In the genomic region with DNA sequence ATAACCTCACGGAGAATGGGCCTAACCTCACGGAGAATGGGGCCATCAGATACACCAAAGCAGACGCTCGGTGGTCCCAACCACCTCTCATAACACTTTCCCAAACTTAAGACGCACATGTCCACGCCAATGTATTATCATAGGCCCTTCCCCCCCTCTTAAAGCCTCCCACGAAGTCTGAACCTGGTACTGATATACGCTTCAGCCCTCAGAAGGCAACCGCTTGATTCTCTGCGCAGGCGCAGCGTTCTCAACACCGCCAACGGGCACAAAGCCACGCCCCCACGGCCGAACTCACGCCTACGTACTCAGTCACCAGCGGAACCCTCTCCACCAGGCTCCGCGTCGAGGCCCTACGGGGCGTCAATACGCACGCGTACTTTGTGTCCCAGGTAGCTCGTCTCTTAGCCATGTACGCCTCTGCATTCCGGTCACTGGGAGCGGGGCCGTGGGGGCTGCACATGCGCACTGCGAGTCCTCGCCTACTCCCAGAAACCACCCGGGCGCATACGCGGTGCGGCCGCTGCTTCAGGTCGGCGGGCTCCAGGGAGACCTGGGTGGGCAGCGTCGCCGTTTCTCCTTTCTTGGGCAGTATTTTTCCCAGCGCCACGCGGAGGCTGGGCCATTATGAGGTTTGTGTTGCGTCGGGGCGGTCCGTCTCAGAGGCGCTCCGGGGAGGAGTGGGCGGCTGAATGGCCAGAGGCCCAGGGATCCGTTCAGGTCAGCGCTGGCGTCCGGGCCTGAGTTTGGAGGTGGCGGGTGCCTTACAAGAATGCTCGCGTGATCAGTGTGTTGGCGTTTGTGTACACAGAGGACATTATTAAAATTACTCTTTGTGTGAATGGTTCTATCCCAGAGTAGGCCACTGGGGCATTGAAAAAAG, we compare ENCODE assay signal across 8 cellular contexts. TPM values are rescaled to one million over a fixed set of nuclear protein-coding genes. Genes with fewer than 3 reads are reported as not detected.
A peak's percentile ranks its signal among the peaks of the same experiment; 100 is the strongest.
DNase-seq lines count a peak whose midpoint lies in the region; ATAC-seq, FAIRE-seq and TF ChIP-seq lines count a peak whose summit lies in the region.

No MANE protein-coding gene starts in this region.

- H2AFZ ChIP-seq in Karpas-422 (ENCODE audit: low read length), result peak overlapping the region; percentile 88

- H3K4me1 Mint-ChIP-seq in T-cell, result peaks cover 22 to 25% (median 23%) of the 10 kb centered on the region in 3 donors

- peaks cover 0 to 2% of the 10 kb centered on the region in 2 donors for H3K27me3 Mint-ChIP-seq in T-cell

- peak overlapping the region; percentile 89 to 92 (median 90) for H3K4me3 Mint-ChIP-seq in T-cell

- H3K9me3 ChIP-seq in Karpas-422 (ENCODE audit: low read length) (peaks cover 28% of the 10 kb centered on the region), heart right ventricle (peaks cover 0 to 68% (median 12%) of the 10 kb centered on the region in 11 donors), pancreas (no peaks in the 10 kb centered on the region), testis (no peaks in the 10 kb centered on the region)

- TF ChIP-seq CTCF in heart right ventricle (IDR thresholded peaks at IDR 0.05) (no peak), pancreas (IDR thresholded peaks at IDR 0.05) (no peak), testis (IDR thresholded peaks at IDR 0.05) (no peak)

- peak; percentile 55 for TF ChIP-seq POLR2A in GM19099 (IDR thresholded peaks at IDR 0.05; ENCODE audit: extremely low read depth, insufficient read length, low read depth)
- TF ChIP-seq POLR2A in testis (IDR thresholded peaks at IDR 0.05), result no peak

- H3K9me2 ChIP-seq in Karpas-422 (replicated peaks; ENCODE audit: insufficient read depth, low read length), result no peaks in the 10 kb centered on the region

- CTCF ChIA-PET in T-cell (lab: Charles Lee), result interaction anchor here (0.5 to 1.0 kb wide), 3 partner anchors 53 to 106 kb away, joined by 3 to 5 read pairs (median 4); a partner anchor contains a TSS

- peak overlapping the region; percentile 45 for H3K4me2 ChIP-seq in Karpas-422 (ENCODE audit: low read depth, low read length, poor library complexity, severe bottlenecking)

- WGBS in heart right ventricle, 2 donors, result 4 to 5% methylated on average over 65 of the region's 65 CpGs
- WGBS in pancreas, 2 donors, result 6% methylated on average over 65 of the region's 65 CpGs
- 4 to 10% methylated on average over 19 to 65 of the region's 65 CpGs for WGBS in testis, 2 donors

- H3K27ac Mint-ChIP-seq in T-cell, result peak overlapping the region; percentile 72 to 84

- H4K20me1 ChIP-seq in Karpas-422 (ENCODE audit: insufficient read depth, low read depth, low read length), result no peaks in the 10 kb centered on the region

- no peaks in the 10 kb centered on the region for H3K79me2 ChIP-seq in Karpas-422 (ENCODE audit: low read length)

- H3K36me3 ChIP-seq in Karpas-422 (ENCODE audit: insufficient read depth, low read length) (no peaks in the 10 kb centered on the region), heart right ventricle (peaks cover 0 to 37% (median 12%) of the 10 kb centered on the region in 9 donors), pancreas (peaks cover 0 to 7% (median 0%) of the 10 kb centered on the region in 3 donors), testis (ENCODE audit: low read depth, missing control alignments) (no peaks in the 10 kb centered on the region)

- H3K4me3 ChIP-seq in Karpas-422 (ENCODE audit: low read length) (peak overlapping the region; percentile 59), heart right ventricle (peak overlapping the region; percentile 48 to 87 (median 74)), pancreas (peak overlapping the region; percentile 40 to 48 (median 46)), testis (peak overlapping the region; percentile 65 to 72)

- H3K9me3 Mint-ChIP-seq in T-cell, result peaks cover 30 to 53% (median 47%) of the 10 kb centered on the region in 3 donors

- peak overlapping the region; percentile 56 for H3K9ac ChIP-seq in Karpas-422 (ENCODE audit: low read length)

- H3K27me3 ChIP-seq in Karpas-422 (ENCODE audit: low read length) (no peaks in the 10 kb centered on the region), heart right ventricle (no peaks in the 10 kb centered on the region), pancreas (no peaks in the 10 kb centered on the region), testis (no peaks in the 10 kb centered on the region)

- peaks cover 41% of the 10 kb centered on the region for H3K36me3 Mint-ChIP-seq in T-cell

- POLR2A ChIA-PET in T-cell (lab: Charles Lee), result no interaction called here

- DNase-seq in Karpas-422 (peak; percentile 60), T-cell (peak; percentile 51 to 86 (median 72)), amniotic epithelial cell (ENCODE audit: low read depth) (peak; percentile 97), heart right ventricle (peak; percentile 94 to 95), pancreas (peak; percentile 84 to 93 (median 86)), testis (peak; percentile 97), 8988T (no peak)

- 0 out of 2 replicates have a peak, but pooled peaks cover 2% of the 10 kb centered on the region for H3K4me1 ChIP-seq in Karpas-422 (ENCODE audit: low read length)
- H3K4me1 ChIP-seq in heart right ventricle, result peaks cover 2 to 26% (median 18%) of the 10 kb centered on the region in 9 donors
- H3K4me1 ChIP-seq in pancreas, result no peaks in the 10 kb centered on the region
- peaks cover 9% of the 10 kb centered on the region for H3K4me1 ChIP-seq in testis

- no peak overlapping the region for H3K27ac ChIP-seq in Karpas-422 (ENCODE audit: low read length)
- H3K27ac ChIP-seq in heart right ventricle, result peak overlapping the region; percentile 76 to 95 (median 90)
- peak overlapping the region; percentile 39 to 78 (median 62) for H3K27ac ChIP-seq in pancreas
- H3K27ac ChIP-seq in testis, result peak overlapping the region; percentile 64 to 88

- intact Hi-C loops in heart right ventricle (cut with DNase I) (loop anchor here in 1 of 10 donors (2.0 kb wide), 1 partner anchor 53 kb away; a partner anchor contains a TSS), pancreas (cut with DNase I) (no loop called here), testis (cut with DNase I; ENCODE audit: low total_unique reads) (no loop called here)

- ATAC-seq in T-cell (replicated peaks in 1 of 4), result peak; percentile 89 to 97 (median 96)
- ATAC-seq in heart right ventricle, result peak; percentile 97 to 100 (median 98)
- peak; percentile 90 to 98 (median 98) for ATAC-seq in pancreas

- FAIRE-seq in pancreas (lab: Jason Lieb, UNC), result no peak

RNA-seq across cellular contexts. Expression of a gene that starts 25.3 kb away (rescaled TPM):
- 2.6 and 3.4 TPM in 2 replicates for total RNA-seq in Karpas-422 (2014; rRNA removed; shearing (Covaris generic); ENCODE audit: low replicate concordance)
- total RNA-seq in T-cell (1 to 10 TPM; 1.6 to 7.9 (median 6.0) TPM), heart right ventricle (1 to 10 TPM; 3.0 to 6.2 (median 4.5) TPM), pancreas (1 to 10 TPM; 1.2 to 2.0 (median 1.8) TPM), testis (10 to 100 TPM; 11.3 to 12.0 TPM)
- polyA plus RNA-seq in heart right ventricle (1 to 10 TPM; 4.2 to 5.7 TPM), pancreas (1 to 10 TPM; 1.6 to 2.6 TPM), testis (ENCODE audit: insufficient read depth, low read depth, low replicate concordance) (7.2 TPM)

RNA-seq across cellular contexts. Expression of a gene that starts 36.1 kb away (rescaled TPM):
- total RNA-seq in Karpas-422 (2014; rRNA removed; shearing (Covaris generic); ENCODE audit: low replicate concordance), result 4.9 and 6.7 TPM in 2 replicates
- total RNA-seq in T-cell, result 10 to 100 TPM in 1 of 5 donors, 1 to 10 TPM in 4; 3.3 to 10.7 (median 7.8) TPM
- total RNA-seq in heart right ventricle, result 1 to 10 TPM; 4.6 to 7.1 (median 5.4) TPM
- 1 to 10 TPM; 2.6 to 3.1 TPM for polyA plus RNA-seq in heart right ventricle
- 1 to 10 TPM; 1.7 to 3.4 (median 2.3) TPM for total RNA-seq in pancreas
- polyA plus RNA-seq in pancreas, result 1 to 10 TPM in 1 of 2 donors, under 1 TPM in 1; 0.84 to 1.9 TPM
- total RNA-seq in testis, result 10 to 100 TPM in 1 of 2 donors, 1 to 10 TPM in 1; 8.6 to 16.2 TPM
- 13.2 TPM for polyA plus RNA-seq in testis (ENCODE audit: insufficient read depth, low read depth, low replicate concordance)

RNA-seq across cellular contexts. Expression of a gene that starts 53.4 kb away (rescaled TPM):
- total RNA-seq in Karpas-422 (2014; rRNA removed; shearing (Covaris generic); ENCODE audit: low replicate concordance), result 14.4 and 16.2 TPM in 2 replicates
- total RNA-seq in T-cell (10 to 100 TPM in 4 of 5 donors, 1 to 10 TPM in 1; 9.5 to 12.7 (median 11.1) TPM), heart right ventricle (10 to 100 TPM; 17.7 to 33.4 (median 21.4) TPM), pancreas (1 to 10 TPM; 4.8 to 8.1 (median 6.2) TPM), testis (10 to 100 TPM; 39.8 to 55.3 TPM)
- polyA plus RNA-seq in heart right ventricle (10 to 100 TPM in 1 of 2 donors, 1 to 10 TPM in 1; 9.5 to 10.4 TPM), pancreas (1 to 10 TPM; 4.4 to 5.0 TPM), testis (ENCODE audit: insufficient read depth, low read depth, low replicate concordance) (50.6 TPM)
